In the genomic region with DNA sequence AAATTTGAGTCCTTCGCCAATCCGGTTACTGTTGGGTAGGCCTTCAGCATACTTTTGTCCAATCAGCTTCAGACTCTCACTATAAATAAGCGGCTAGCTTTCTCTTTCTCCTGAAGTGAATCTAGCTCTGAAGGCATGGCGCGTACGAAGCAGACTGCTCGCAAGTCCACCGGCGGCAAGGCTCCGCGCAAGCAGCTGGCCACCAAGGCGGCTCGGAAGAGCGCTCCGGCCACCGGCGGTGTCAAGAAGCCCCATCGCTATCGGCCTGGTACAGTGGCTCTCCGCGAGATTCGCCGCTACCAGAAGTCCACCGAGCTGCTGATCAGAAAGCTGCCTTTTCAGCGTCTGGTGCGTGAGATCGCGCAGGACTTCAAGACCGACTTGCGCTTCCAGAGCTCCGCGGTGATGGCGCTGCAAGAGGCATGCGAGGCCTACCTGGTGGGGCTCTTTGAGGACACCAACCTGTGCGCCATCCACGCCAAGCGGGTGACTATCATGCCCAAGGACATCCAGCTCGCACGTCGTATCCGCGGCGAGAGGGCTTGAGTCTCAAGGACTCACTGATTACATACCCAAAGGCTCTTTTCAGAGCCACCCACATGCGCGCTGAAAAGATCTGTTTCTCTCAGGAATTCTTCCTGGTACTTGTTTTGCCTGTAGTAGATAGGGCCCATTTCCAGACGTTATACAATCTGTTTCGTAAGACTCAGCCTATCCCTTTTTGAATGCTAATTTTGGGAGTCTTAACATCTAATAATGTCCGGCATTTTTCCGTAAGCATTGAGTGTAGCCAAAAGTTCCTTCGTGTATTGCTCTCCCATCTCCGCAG, we compare ENCODE assay signal across 8 cellular contexts.
DNase-seq lines count a peak whose midpoint lies in the region; ATAC-seq and TF ChIP-seq lines count a peak whose summit lies in the region.

No MANE protein-coding gene starts in this region.

- peak overlapping the region; percentile 92 for H3K4me3 Mint-ChIP-seq in T-helper 17 cell

- no peak overlapping the region for H3K27ac ChIP-seq in WERI-Rb-1

- no peaks in the 10 kb centered on the region for H3K27me3 ChIP-seq in WERI-Rb-1 (ENCODE audit: insufficient read depth, low read depth, severe bottlenecking)

- peak overlapping the region; percentile 69 for H3K4me3 ChIP-seq in astrocyte of the spinal cord (ENCODE audit: low read depth, low read length)
- H3K4me3 ChIP-seq in WERI-Rb-1 (ENCODE audit: low read depth, low read length): no peak overlapping the region

- DNase-seq in NCI-H1436 treated with DMSO at 0.1 percent for 48 hours (lab: John Stamatoyannopoulos, UW) (peak; percentile 94), T-helper 17 cell (peak; percentile 50 to 65 (median 59)), astrocyte of the spinal cord (ENCODE audit: low read depth, low spot score) (peak; percentile 98), hippocampal formation (lab: John Stamatoyannopoulos, UW) (peak; percentile 18 to 73), renal cortical epithelial cell (ENCODE audit: low read depth) (peak; percentile 98), WERI-Rb-1 (no peak)

- no peaks in the 10 kb centered on the region for H3K9me3 ChIP-seq in T-helper 17 cell (ENCODE audit: control insufficient read depth, low read length, poor library complexity, severe bottlenecking)
- H3K9me3 ChIP-seq in WERI-Rb-1 (ENCODE audit: severe bottlenecking): peaks cover 7% of the 10 kb centered on the region

- peak overlapping the region; percentile 96 for H3K27ac Mint-ChIP-seq in T-helper 17 cell

- peak; percentile 43 for ATAC-seq in HG02798 (IDR thresholded peaks at IDR 0.05; ENCODE audit: poor library complexity, unreplicated experiment)
- peak; percentile 62 for ATAC-seq in T-helper 17 cell

- in situ Hi-C loops in astrocyte of the spinal cord (cut with HindIII; ENCODE audit: low sequenced_read_pairs): no loop called here

- H3K36me3 ChIP-seq in WERI-Rb-1: no peaks in the 10 kb centered on the region

- TF ChIP-seq CTCF in GM12873 (IDR thresholded peaks at IDR 0.05; ENCODE audit: insufficient read depth, low read depth, low read length, missing control alignments): peak; percentile 32
- TF ChIP-seq CTCF in astrocyte of the spinal cord (IDR thresholded peaks at IDR 0.05; ENCODE audit: low read depth, low read length): peak; percentile 10
- TF ChIP-seq CTCF in WERI-Rb-1 (IDR thresholded peaks at IDR 0.05; ENCODE audit: low read depth, low read length): no peak

- peaks cover 33% of the 10 kb centered on the region for H3K4me1 Mint-ChIP-seq in T-helper 17 cell

- H3K27me3 Mint-ChIP-seq in T-helper 17 cell: no peaks in the 10 kb centered on the region

- H3K36me3 Mint-ChIP-seq in T-helper 17 cell (ENCODE audit: low read depth): peaks cover 2% of the 10 kb centered on the region
